10 cellular contexts compared by ENCODE assay signal in genomic region chr2:51782874-51783765, GRCh38.
A peak's percentile ranks its signal among the peaks of the same experiment; 100 is the strongest.
DNase-seq lines count a peak whose midpoint lies in the region; ATAC-seq and TF ChIP-seq lines count a peak whose summit lies in the region.
"Had no signal": no experiment of that assay in that cellular context is flagged by ENCODE, and none has a peak within 500 bp of the region (broad histone marks: within the 10 kb centered on the region; RNA-seq: fewer than 3 reads in every experiment).

No MANE protein-coding gene starts in this region.

- H3K27ac ChIP-seq in caudate nucleus (ENCODE audit: low read depth, low read length) (no peak overlapping the region), mesenchymal stem cell (ENCODE audit: low read length, poor library complexity, severe bottlenecking) (no peak overlapping the region), upper lobe of left lung (no peak overlapping the region), H9 (ENCODE audit: insufficient read length, low read depth, low read length) (no peak overlapping the region)

- H3K56ac ChIP-seq in H9 (ENCODE audit: insufficient read length, low read depth, low read length): no peak overlapping the region

- no peaks in the 10 kb centered on the region for H4K20me1 ChIP-seq in H9 (ENCODE audit: control insufficient read depth, insufficient read depth, insufficient read length)

- ATAC-seq in upper lobe of left lung (ENCODE audit: low FRiP score in 2 of 2): no peak

- no peak overlapping the region for H3T11ph ChIP-seq in H9 (ENCODE audit: low read length)

- H2BK5ac ChIP-seq in mesenchymal stem cell (ENCODE audit: low read depth, low read length, poor library complexity, severe bottlenecking) (no peak overlapping the region), H9 (ENCODE audit: insufficient read length, low read length) (no peak overlapping the region)

- H2BK20ac ChIP-seq in H9 (ENCODE audit: low read depth, low read length, poor library complexity, severe bottlenecking): no peak overlapping the region

- H3K36me3 ChIP-seq in MG63: no peaks in the 10 kb centered on the region
- H3K36me3 ChIP-seq in mesenchymal stem cell (ENCODE audit: control insufficient read depth in 1 of 2, insufficient read depth in 2 of 2, low read depth in 1 of 2, low read length in 2 of 2): no peaks in the 10 kb centered on the region
- H3K36me3 ChIP-seq in upper lobe of left lung: no peaks in the 10 kb centered on the region

- H3K23me2 ChIP-seq in H9 (ENCODE audit: insufficient read length, low read depth, low read length, poor library complexity, severe bottlenecking): no peaks in the 10 kb centered on the region

- H3K27me3 Mint-ChIP-seq in H9 (ENCODE audit: low read depth): no peaks in the 10 kb centered on the region

- no peak for TF ChIP-seq EP300 in upper lobe of left lung (IDR thresholded peaks at IDR 0.05)

- TF ChIP-seq CTCF in upper lobe of left lung (IDR thresholded peaks at IDR 0.05): no peak
- TF ChIP-seq CTCF in H9 (conservative IDR thresholded peaks at IDR 0.05): no peak

- H3K27me3 ChIP-seq in MG63 (no peaks in the 10 kb centered on the region), mesenchymal stem cell (ENCODE audit: control insufficient read depth in 1 of 2, insufficient read depth in 1 of 2, low read length in 2 of 2) (no peaks in the 10 kb centered on the region), upper lobe of left lung (no peaks in the 10 kb centered on the region), H9 (ENCODE audit: insufficient read depth, low read length) (no peaks in the 10 kb centered on the region)

- H2BK12ac ChIP-seq in mesenchymal stem cell (ENCODE audit: low read length in 2 of 2) (no peak overlapping the region), H9 (ENCODE audit: insufficient read length, low read depth, low read length) (no peak overlapping the region)

- peaks cover 2% of the 10 kb centered on the region for H3K4me1 ChIP-seq in mesenchymal stem cell (ENCODE audit: control insufficient read depth, insufficient read depth, low read depth, low read length)
- no peaks in the 10 kb centered on the region for H3K4me1 ChIP-seq in upper lobe of left lung
- no peaks in the 10 kb centered on the region for H3K4me1 ChIP-seq in H9 (ENCODE audit: insufficient read depth, low read length)

- no peak overlapping the region for H3K4me3 Mint-ChIP-seq in H9
- H3K4me3 Mint-ChIP-seq: CD14-positive monocyte had no signal

- H3K79me1 ChIP-seq in mesenchymal stem cell (replicated peaks; ENCODE audit: low read length, poor library complexity, severe bottlenecking): no peaks in the 10 kb centered on the region
- no peaks in the 10 kb centered on the region for H3K79me1 ChIP-seq in H9 (ENCODE audit: insufficient read depth, low read depth, low read length, poor library complexity, severe bottlenecking)

- H3K4me1 Mint-ChIP-seq in H9: no peaks in the 10 kb centered on the region
- H3K4me1 Mint-ChIP-seq: CD14-positive monocyte had no signal

- H3K23ac ChIP-seq in mesenchymal stem cell (ENCODE audit: low read length in 2 of 2): no peak overlapping the region
- H3K23ac ChIP-seq in H9 (ENCODE audit: insufficient read length, low read depth, low read length): no peak overlapping the region

- H3K9ac ChIP-seq in mesenchymal stem cell (ENCODE audit: low read length): no peak overlapping the region
- H3K9ac ChIP-seq in H9 (ENCODE audit: extremely low read depth, insufficient read length, low read length): no peak overlapping the region

- TF ChIP-seq POLR2A in upper lobe of left lung (IDR thresholded peaks at IDR 0.05): no peak

- H3K18ac ChIP-seq in mesenchymal stem cell (ENCODE audit: low read depth in 1 of 2, low read length in 2 of 2) (no peak overlapping the region), H9 (ENCODE audit: insufficient read length, low read depth, low read length) (no peak overlapping the region)

- H4K91ac ChIP-seq in mesenchymal stem cell (ENCODE audit: low read length): no peak overlapping the region
- no peak overlapping the region for H4K91ac ChIP-seq in H9 (ENCODE audit: insufficient read length, low read depth, low read length)

- no peaks in the 10 kb centered on the region for H3K9me3 ChIP-seq in MG63
- H3K9me3 ChIP-seq in mesenchymal stem cell (ENCODE audit: control insufficient read depth, low read length): no peaks in the 10 kb centered on the region
- no peaks in the 10 kb centered on the region for H3K9me3 ChIP-seq in upper lobe of left lung
- H3K9me3 ChIP-seq in H9 (ENCODE audit: control insufficient read depth, low read depth, low read length): no peaks in the 10 kb centered on the region

- H3K4me2 ChIP-seq in mesenchymal stem cell (ENCODE audit: low read length, poor library complexity, severe bottlenecking) (no peak overlapping the region), H9 (ENCODE audit: insufficient read depth, insufficient read length, low read length) (no peak overlapping the region)

- H2AK5ac ChIP-seq in mesenchymal stem cell (ENCODE audit: low read length, severe bottlenecking): no peak overlapping the region
- H2AK5ac ChIP-seq in H9 (ENCODE audit: insufficient read length, low read length): no peak overlapping the region

- in situ Hi-C loops in Caki2 (cut with HindIII; ENCODE audit: low pct_unique_long_range_greater_than_20kb, low sequenced_read_pairs): no loop called here

- peaks cover 3 to 9% (median 3%) of the 10 kb centered on the region in 3 experiments; a peak in 5 of 7 replicates for H3K36me3 Mint-ChIP-seq in H9 (ENCODE audit: insufficient read depth in 1 of 3, low read depth in 3 of 3)
- H3K36me3 Mint-ChIP-seq: CD14-positive monocyte had no signal

- H3K9me3 Mint-ChIP-seq in H9: peaks cover 4 to 6% of the 10 kb centered on the region in 2 experiments; a peak in 4 of 5 replicates

- H3K27ac Mint-ChIP-seq in H9: no peak overlapping the region
- H3K27ac Mint-ChIP-seq: CD14-positive monocyte had no signal

- no peak overlapping the region for H4K8ac ChIP-seq in mesenchymal stem cell (ENCODE audit: low read length)
- H4K8ac ChIP-seq in H9 (replicated peaks; ENCODE audit: insufficient read length, low read depth, low read length): no peak overlapping the region

- peak; percentile 20 for DNase-seq in Caki2 (ENCODE audit: low read depth)
- peak; percentile 5 for DNase-seq in MG63
- peak in 32 of 61 donors; percentile 4 to 82 (median 20) for DNase-seq in caudate nucleus (lab: John Stamatoyannopoulos, UW)
- peak; percentile 50 for DNase-seq in kidney tubule cell (ENCODE audit: low spot score)
- no peak for DNase-seq in mesenchymal stem cell
- DNase-seq in upper lobe of left lung: no peak
- DNase-seq in NCI-H524 (lab: John Stamatoyannopoulos, UW): no peak
- DNase-seq in H9: no peak
- DNase-seq: kidney glomerular epithelial cell had no signal

- no peak overlapping the region for H3K14ac ChIP-seq in mesenchymal stem cell (ENCODE audit: low read length in 2 of 2)
- H3K14ac ChIP-seq in H9 (ENCODE audit: insufficient read depth, low read length): no peak overlapping the region

- H2BK15ac ChIP-seq in mesenchymal stem cell (ENCODE audit: low read depth, poor library complexity, severe bottlenecking) (no peak overlapping the region), H9 (ENCODE audit: low read depth, low read length) (no peak overlapping the region)

- H3K4me3 ChIP-seq in MG63 (no peak overlapping the region), mesenchymal stem cell (ENCODE audit: insufficient read depth in 1 of 2, low read depth in 1 of 2, low read length in 2 of 2) (no peak overlapping the region), upper lobe of left lung (no peak overlapping the region)

- no peaks in the 10 kb centered on the region for H3K79me2 ChIP-seq in H9 (ENCODE audit: insufficient read depth, low read length)

- H2AFZ ChIP-seq in mesenchymal stem cell (ENCODE audit: low read depth, low read length): no peak overlapping the region
- H2AFZ ChIP-seq in H9 (ENCODE audit: low read length): no peak overlapping the region

- no peak overlapping the region for H2BK120ac ChIP-seq in mesenchymal stem cell (ENCODE audit: low read depth, low read length)
- H2BK120ac ChIP-seq in H9 (ENCODE audit: low read depth, low read length, poor library complexity, severe bottlenecking): no peak overlapping the region

- WGBS in mesenchymal stem cell: 89% methylated on average over 6 of the region's 7 CpGs
- whole genome bisulfite sequencing in upper lobe of left lung, 2 donors: 74 to 83% methylated on average over 7 of the region's 7 CpGs
- no CpG with 5 or more reads among the region's 7 CpGs for WGBS in H9 (ENCODE audit: extremely low coverage, insufficient read length, low lambda C conversion rate)

- H4K5ac ChIP-seq in H9 (ENCODE audit: insufficient read length, low read depth, low read length): no peak overlapping the region

- no peak overlapping the region for H3K4ac ChIP-seq in mesenchymal stem cell (ENCODE audit: low read depth in 1 of 2, low read length in 2 of 2)
- H3K4ac ChIP-seq in H9 (ENCODE audit: low read depth, low read length): no peak overlapping the region

Comparison
In these comparisons a context has a peak if more than half of its experiments do, and no peak if none do; other contexts are left out.
1. DNase-seq: peak in Caki2 (single experiment), MG63 (single experiment), caudate nucleus (32 of 61) and kidney tubule cell (single experiment); none in mesenchymal stem cell (single experiment), upper lobe of left lung (0 of 2), NCI-H524 (0 of 2) and H9 (single experiment).